In the genomic region with DNA sequence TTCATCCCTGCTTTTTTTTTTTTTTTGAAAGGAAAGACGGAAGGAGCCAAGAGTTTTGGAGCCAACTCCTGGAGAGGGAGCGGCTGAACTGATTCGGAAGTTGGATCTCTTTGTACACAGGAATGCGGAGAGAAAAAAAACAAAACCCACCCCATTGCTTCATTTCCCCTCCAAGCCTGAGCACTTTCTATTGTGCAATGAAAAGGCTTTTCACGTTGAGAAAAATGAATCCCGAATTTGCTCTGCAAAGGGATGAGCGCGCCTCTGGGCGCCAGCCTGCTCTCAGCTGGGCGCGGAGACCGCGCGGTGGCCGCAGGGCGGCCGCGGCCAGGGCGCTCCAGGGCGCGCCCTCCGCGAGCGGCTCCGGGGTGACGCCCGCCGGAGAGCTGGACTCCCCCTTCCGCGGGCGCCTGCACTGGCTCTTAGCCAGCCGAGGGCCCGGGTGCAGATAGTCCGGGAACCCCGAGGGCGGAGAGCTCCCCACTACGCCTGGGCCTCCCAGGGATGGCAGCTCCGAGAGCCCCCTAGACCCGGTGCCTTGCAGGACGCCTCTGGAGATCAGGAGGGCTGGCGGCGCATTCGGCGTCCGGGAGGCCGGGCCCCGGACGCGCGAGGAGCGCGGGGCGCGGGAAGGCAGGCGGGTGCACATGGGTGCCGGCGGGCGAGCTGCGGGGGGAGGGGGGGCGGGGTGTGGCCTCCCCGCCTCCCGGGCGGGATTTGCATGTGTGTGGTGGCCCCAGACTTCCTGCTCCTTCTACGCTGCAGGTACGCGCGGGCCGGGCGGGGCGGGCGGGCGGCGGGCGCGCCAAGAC, we compare ENCODE assay signal across 1 cellular context.
TF ChIP-seq lines count a peak whose summit lies in the region.

Gene ITPR3 (plus strand): TSS at position 739 of the 812 bp plus-strand sequence. CDS start 281 bp downstream, outside the sequence.

TF ChIP-seq in HepG2, 621 proteins besides CTCF, POLR2A, EP300 and RAD21 (continued from another document):
- 0 out of 2 replicates have a peak, but pooled peaks have one; percentile 37 for TF ChIP-seq PRDM15 (CRISPR knock-in tag; IDR thresholded peaks at IDR 0.05)
- TF ChIP-seq, protein P1, sequence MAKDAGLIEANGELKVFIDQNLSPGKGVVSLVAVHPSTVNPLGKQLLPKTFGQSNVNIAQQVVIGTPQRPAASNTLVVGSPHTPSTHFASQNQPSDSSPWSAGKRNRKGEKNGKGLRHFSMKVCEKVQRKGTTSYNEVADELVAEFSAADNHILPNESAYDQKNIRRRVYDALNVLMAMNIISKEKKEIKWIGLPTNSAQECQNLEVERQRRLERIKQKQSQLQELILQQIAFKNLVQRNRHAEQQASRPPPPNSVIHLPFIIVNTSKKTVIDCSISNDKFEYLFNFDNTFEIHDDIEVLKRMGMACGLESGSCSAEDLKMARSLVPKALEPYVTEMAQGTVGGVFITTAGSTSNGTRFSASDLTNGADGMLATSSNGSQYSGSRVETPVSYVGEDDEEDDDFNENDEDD (CRISPR knock-in tag; IDR thresholded peaks at IDR 0.05; ENCODE audit: borderline replicate concordance) = peak; percentile 74; the same call in 1 of the 2 replicates
- TF ChIP-seq TAF1 (CRISPR knock-in tag; IDR thresholded peaks at IDR 0.05) = 0 out of 2 replicates have a peak, but pooled peaks have one; percentile 4
TF ChIP-seq in HepG2: peak in this region for 32.
